In genomic region chr2:96060325-96060724, GRCh38 we compare ENCODE assay signal across 15 cellular contexts. TPM values are rescaled to one million over a fixed set of nuclear protein-coding genes. Genes with fewer than 3 reads are reported as not detected.
DNase-seq lines count a peak whose midpoint lies in the region; ATAC-seq, FAIRE-seq and TF ChIP-seq lines count a peak whose summit lies in the region.
"Not testable (repeated sequence)": the region's sequence is repeated elsewhere in the genome, so short reads cannot be mapped to it uniquely, and the experiment has no call there.
"Had no signal": no experiment of that assay in that cellular context is flagged by ENCODE, and none has a peak within 500 bp of the region (broad histone marks: within the 10 kb centered on the region; RNA-seq: fewer than 3 reads in every experiment).

No MANE protein-coding gene starts in this region.

- ATAC-seq in K562 (peak; percentile 28; the same call in 1 of the 3 replicates), HepG2 (peak; percentile 29), sciatic nerve (peak; percentile 14)
- ATAC-seq in natural killer cell: not testable (repeated sequence)

- not testable (repeated sequence) for H2AFZ ChIP-seq in K562 (ENCODE audit: low read depth, low read length); HepG2 (ENCODE audit: low read length)

- not testable (repeated sequence) for H3K27me3 Mint-ChIP-seq in natural killer cell (ENCODE audit: low read depth in 2 of 2)

- BruUV-seq in K562 (replicated peaks; lab: Mats Ljungman, UMichigan); HepG2 (replicated peaks; lab: Mats Ljungman, UMichigan): not testable (repeated sequence)

- CTCF ChIA-PET in HEK293 (lab: Yijun Ruan, JAX); K562 (lab: Yijun Ruan, JAX; ENCODE audit: low intra/inter-chr PET ratio); HepG2 (lab: Yijun Ruan, JAX; ENCODE audit: low intra/inter-chr PET ratio, low total read pairs): not testable (repeated sequence)

- intact Hi-C loops in K562 (cut with micrococcal nuclease); natural killer cell (cut with micrococcal nuclease): not testable (repeated sequence)
- intact Hi-C loops in cardiac septum (cut with DNase I): loop anchor here (10.0 kb wide), 3 partner anchors 54 to 1634 kb away; partner anchors contain the start of genes ADRA2B and COX5B
- intact Hi-C loops in HepG2 (cut with micrococcal nuclease; ENCODE audit: unreplicated experiment): loop anchor here (10.0 kb wide), 1 partner anchor 54 kb away; the partner anchor contains the start of gene ADRA2B
- intact Hi-C loops in sciatic nerve (cut with DNase I): loop anchor here (10.0 kb wide), 1 partner anchor 1634 kb away; no protein-coding TSS in a partner anchor

- H3K4me1 ChIP-seq in HEK293 (ENCODE audit: control insufficient read depth, insufficient read depth, low read length); K562 (replicated peaks in 1 of 2; ENCODE audit: control insufficient read depth in 2 of 2, insufficient read depth in 2 of 2, low read length in 2 of 2): not testable (repeated sequence)
- H3K4me1 ChIP-seq in HepG2 (ENCODE audit: insufficient read depth, low read length): peaks cover 46% of the 10 kb centered on the region

- not testable (repeated sequence) for H3K9me3 ChIP-seq in HEK293 (ENCODE audit: control insufficient read depth, insufficient read depth, low read depth, low read length); K562 (replicated peaks; ENCODE audit: control insufficient read depth, insufficient read depth, low read depth, low read length); HepG2 (ENCODE audit: low read length)

- not testable (repeated sequence) for H3K27ac ChIP-seq in HEK293 (ENCODE audit: extremely low read depth, low read depth, low read length); K562 (ENCODE audit: extremely low read depth, low read depth, low read length); HepG2 (ENCODE audit: extremely low read length, insufficient read depth, low read length)

- H3K27me3 ChIP-seq in K562 (ENCODE audit: control insufficient read depth in 2 of 2, insufficient read depth in 2 of 2, low read length in 2 of 2); HepG2 (ENCODE audit: control insufficient read depth in 1 of 2, insufficient read depth in 2 of 2, low read length in 2 of 2): not testable (repeated sequence)

- not testable (repeated sequence) for H3K4me3 ChIP-seq in HEK293 (ENCODE audit: low read depth, low read length); K562; fibroblast of villous mesenchyme (ENCODE audit: low read depth, low read length); HepG2 (replicated peaks in 1 of 3; ENCODE audit: insufficient read depth in 1 of 3, low read depth in 2 of 3, low read length in 3 of 3)

- not testable (repeated sequence) for H3K4me1 Mint-ChIP-seq in natural killer cell

- H3K4me3 Mint-ChIP-seq in natural killer cell: not testable (repeated sequence)

- not testable (repeated sequence) for H3K79me2 ChIP-seq in K562 (ENCODE audit: control insufficient read depth, insufficient read depth, low read length); HepG2 (ENCODE audit: insufficient read depth, low read length)

- POLR2A ChIA-PET in HEK293 (lab: Yijun Ruan, JAX); K562 (lab: Yijun Ruan, JAX); HepG2 (lab: Yijun Ruan, JAX): not testable (repeated sequence)

- not testable (repeated sequence) for TF ChIP-seq RAD21 in K562 (CRISPR knock-in tag; conservative IDR thresholded peaks at IDR 0.05 in 1 of 2, IDR thresholded peaks at IDR 0.05 in 1 of 2); HepG2 (CRISPR knock-in tag; IDR thresholded peaks at IDR 0.05)

- in situ Hi-C loops in K562 (cut with MboI) (loop anchor here (5.0 kb wide), 1 partner anchor 1557 kb away; no protein-coding TSS in a partner anchor), HepG2 (cut with HindIII; ENCODE audit: extremely low pct_ligation_motif_present, low pct_unique_long_range_greater_than_20kb) (loop anchor here (25.0 kb wide), 1 partner anchor 1602 kb away; the partner anchor contains the start of genes ACTR1B and C2orf92)

- not testable (repeated sequence) for H3K36me3 Mint-ChIP-seq in natural killer cell

- H3K27ac Mint-ChIP-seq in natural killer cell: not testable (repeated sequence)

- not testable (repeated sequence) for H4K20me1 ChIP-seq in K562 (replicated peaks; ENCODE audit: control insufficient read depth, insufficient read depth, low read length); HepG2 (ENCODE audit: insufficient read depth, low read length)

- 10% methylated on average over 6 of the region's 10 CpGs for WGBS in K562 (ENCODE audit: insufficient coverage, low coverage, missing lambda C conversion rate)
- WGBS in HepG2 (ENCODE audit: low lambda C conversion rate): 21% methylated on average over 8 of the region's 10 CpGs

- H3K9me1 ChIP-seq in K562 (ENCODE audit: control insufficient read depth, insufficient read depth, low read length): not testable (repeated sequence)

- not testable (repeated sequence) for H3K9me3 Mint-ChIP-seq in natural killer cell

- not testable (repeated sequence) for H3K9ac ChIP-seq in K562 (ENCODE audit: insufficient read depth in 1 of 2, low read depth in 2 of 2, low read length in 2 of 2); HepG2 (ENCODE audit: insufficient read depth, low read depth, low read length)

- TF ChIP-seq POLR2A in K562 (conservative IDR thresholded peaks at IDR 0.05); HepG2 (IDR thresholded peaks at IDR 0.05; ENCODE audit: insufficient read depth in 1 of 2, low read depth in 2 of 2, low read length in 2 of 2): not testable (repeated sequence)

- not testable (repeated sequence) for TF ChIP-seq CTCF in HEK293 (tag by site-specific recombination; IDR thresholded peaks at IDR 0.05); K562 (IDR thresholded peaks at IDR 0.05 in 2 of 3, conservative IDR thresholded peaks at IDR 0.05 in 1 of 3; ENCODE audit: insufficient read depth in 2 of 3, low read depth in 1 of 3, low read length in 3 of 3); fibroblast of villous mesenchyme (IDR thresholded peaks at IDR 0.05; ENCODE audit: insufficient read depth, low read depth, low read length); HepG2 (CRISPR knock-in tag; IDR thresholded peaks at IDR 0.05); natural killer cell (IDR thresholded peaks at IDR 0.05)

- H3K36me3 ChIP-seq in HEK293 (ENCODE audit: control insufficient read depth in 2 of 2, insufficient read depth in 1 of 2, low read length in 2 of 2); K562 (ENCODE audit: control insufficient read depth, insufficient read depth, low read length); HepG2 (replicated peaks in 1 of 2; ENCODE audit: control insufficient read depth in 1 of 2, insufficient read depth in 2 of 2, low read length in 2 of 2): not testable (repeated sequence)

- H3K4me2 ChIP-seq in K562 (ENCODE audit: insufficient read depth, low read length); HepG2 (ENCODE audit: low read depth, low read length): not testable (repeated sequence)

- not testable (repeated sequence) for FAIRE-seq in K562 (lab: Jason Lieb, UNC); HepG2 (lab: Jason Lieb, UNC)

- not testable (repeated sequence) for TF ChIP-seq EP300 in K562 (IDR thresholded peaks at IDR 0.05; ENCODE audit: low read length); HepG2 (IDR thresholded peaks at IDR 0.05; ENCODE audit: low read depth in 2 of 2, low read length in 2 of 2); HepG2 (CRISPR knock-in tag; IDR thresholded peaks at IDR 0.05; ENCODE audit: borderline replicate concordance)

- DNase-seq in activated CD8-positive, alpha-beta memory T cell treated with anti-CD3 and anti-CD28 coated beads, Interleukin-2, amount 50 U/mL, for 48 hours: peak; percentile 52
- not testable (repeated sequence) for DNase-seq in K562 (ENCODE audit: extremely low read depth in 1 of 4, low spot score in 3 of 4); HepG2 (ENCODE audit: low spot score); sciatic nerve (ENCODE audit: low spot score)
- DNase-seq in fibroblast of villous mesenchyme (ENCODE audit: low read depth) (peak; percentile 8), cardiac septum (ENCODE audit: low spot score) (peak; percentile 73), natural killer cell (peak; percentile 8)

RNA-seq across cellular contexts. Expression of gene GPAT2, which starts 25.6 kb away (rescaled TPM):
- 0.12 TPM in 2 replicates for total RNA-seq in K562 (2011; cell fraction: chromatin; rRNA removed; ENCODE audit: low replicate concordance)
- under 0.01 and 0.39 TPM in 2 replicates for total RNA-seq in K562 (2011; cell fraction: nucleolus; rRNA removed)
- not detected in 2 replicates for total RNA-seq in K562 (2011; cell fraction: nucleoplasm; rRNA removed)
- total RNA-seq in K562 (2014; rRNA removed) (0.14 and 0.33 TPM in 2 replicates), K562 (2014; rRNA removed; fragmentation: Illumina TruSeq; extraction: Trizol) (not detected in 2 replicates), K562 (2015; rRNA removed; fragmentation: Illumina TruSeq; extraction: Trizol) (0.11 and 0.38 TPM in 2 replicates), K562 (2021) (0.33 and 0.94 TPM in 2 replicates), fibroblast of villous mesenchyme (1.9 and 3.5 TPM in 2 replicates), cardiac septum (6.6 TPM), HepG2 (2016; rRNA removed; fragmentation: Illumina TruSeq; extraction: Trizol) (not detected in 2 replicates), natural killer cell (1 to 10 TPM; 2.3 to 6.0 (median 3.8) TPM), sciatic nerve (11.1 TPM)
- polyA plus RNA-seq in K562 (2011; rRNA removed) (not detected in 2 replicates), K562 (2014; fragmentation: Illumina TruSeq; extraction: Trizol) (0.30 TPM in 2 replicates), K562 (2014; fragmentation: Nextera tagmentation; extraction: Ambion mirVana) (under 1 TPM in 1 of 2 experiments, not detected in 1; 0.01 TPM), K562 (2014; rRNA removed) (0.42 and 1.2 TPM in 2 replicates), HepG2 (2011; rRNA removed) (not detected in 2 replicates)
- 0.03 and 0.25 TPM in 2 replicates for polyA plus RNA-seq in K562 (2011; cell fraction: cytosol; rRNA removed)
- 0.34 and 0.55 TPM in 2 replicates for polyA plus RNA-seq in K562 (2011; cell fraction: nucleus; rRNA removed)
- 0.33 and 1.1 TPM in 2 replicates for polyA plus RNA-seq in K562 (2012)
- polyA minus RNA-seq in K562 (2011; rRNA and poly(A)+ RNA removed): not detected in 2 replicates
- polyA minus RNA-seq in K562 (2011; cell fraction: cytosol; rRNA and poly(A)+ RNA removed): not detected in 2 replicates
- polyA minus RNA-seq in K562 (2011; cell fraction: nucleus; rRNA and poly(A)+ RNA removed): 0.11 and 0.94 TPM in 2 replicates
- total RNA-seq in HepG2 (2016; cell fraction: cytosol; rRNA removed; fragmentation: Illumina TruSeq; extraction: Trizol; ENCODE audit: low read depth): not detected in 2 replicates
- not detected in 2 replicates for total RNA-seq in HepG2 (2016; cell fraction: insoluble cytoplasmic fraction; rRNA removed; fragmentation: Illumina TruSeq; extraction: Trizol)
- not detected in 2 replicates for total RNA-seq in HepG2 (2016; cell fraction: membrane; rRNA removed; fragmentation: Illumina TruSeq; extraction: Trizol)
- total RNA-seq in HepG2 (2016; cell fraction: nucleus; rRNA removed; fragmentation: Illumina TruSeq; extraction: Trizol): not detected in 2 replicates
- polyA plus RNA-seq in HepG2 (2011; cell fraction: cytosol; rRNA removed): not detected in 2 replicates
- not detected in 2 replicates for polyA plus RNA-seq in HepG2 (2011; cell fraction: nucleus; rRNA removed)
- polyA plus RNA-seq in HepG2 (2012): not detected in 2 replicates
- not detected in 2 replicates for polyA plus RNA-seq in HepG2 (2016; cell fraction: cytosol; fragmentation: Illumina TruSeq; extraction: Trizol; ENCODE audit: low read depth)
- not detected in 2 replicates for polyA plus RNA-seq in HepG2 (2016; cell fraction: insoluble cytoplasmic fraction; fragmentation: Illumina TruSeq; extraction: Trizol; ENCODE audit: low read depth)
- polyA plus RNA-seq in HepG2 (2016; cell fraction: membrane; fragmentation: Illumina TruSeq; extraction: Trizol; ENCODE audit: low read depth): not detected in 2 replicates
- not detected in 2 replicates for polyA plus RNA-seq in HepG2 (2016; cell fraction: nucleus; fragmentation: Illumina TruSeq; extraction: Trizol; ENCODE audit: insufficient read depth, low read depth)
- polyA minus RNA-seq in HepG2 (2011; rRNA and poly(A)+ RNA removed; ENCODE audit: low replicate concordance): not detected in 2 replicates
- polyA minus RNA-seq in HepG2 (2011; cell fraction: cytosol; rRNA and poly(A)+ RNA removed): not detected in 2 replicates
- polyA minus RNA-seq in HepG2 (2011; cell fraction: nucleus; rRNA and poly(A)+ RNA removed): not detected in 2 replicates
- total RNA-seq: GM12878, H4 had no signal
- polyA plus RNA-seq: A549 had no signal

RNA-seq across cellular contexts. Expression of gene ADRA2B, which starts 56.0 kb away (rescaled TPM):
- total RNA-seq in K562 (2011; cell fraction: chromatin; rRNA removed; ENCODE audit: low replicate concordance): 0.07 and 0.11 TPM in 2 replicates
- 0.13 and 0.17 TPM in 2 replicates for total RNA-seq in K562 (2011; cell fraction: nucleolus; rRNA removed)
- total RNA-seq in K562 (2011; cell fraction: nucleoplasm; rRNA removed): not detected in 2 replicates
- total RNA-seq in K562 (2014; rRNA removed) (not detected in 2 replicates), K562 (2014; rRNA removed; fragmentation: Illumina TruSeq; extraction: Trizol) (not detected in 2 replicates), K562 (2015; rRNA removed; fragmentation: Illumina TruSeq; extraction: Trizol) (not detected in 2 replicates), K562 (2021) (not detected in 2 replicates), fibroblast of villous mesenchyme (not detected in 2 replicates), cardiac septum (5.5 TPM), HepG2 (2016; rRNA removed; fragmentation: Illumina TruSeq; extraction: Trizol) (not detected in 2 replicates), natural killer cell (1 to 10 TPM in 1 of 3 donors, under 1 TPM in 2; 0.18 to 1.3 (median 0.38) TPM), sciatic nerve (3.2 TPM)
- polyA plus RNA-seq in K562 (2011; rRNA removed) (not detected in 2 replicates), K562 (2014; fragmentation: Illumina TruSeq; extraction: Trizol) (not detected in 2 replicates), K562 (2014; fragmentation: Nextera tagmentation; extraction: Ambion mirVana) (not detected), K562 (2014; rRNA removed) (not detected in 2 replicates), HepG2 (2011; rRNA removed) (not detected in 2 replicates)
- polyA plus RNA-seq in K562 (2011; cell fraction: cytosol; rRNA removed): 0.04 TPM in 1 of 2 replicates, not detected in the other
- polyA plus RNA-seq in K562 (2011; cell fraction: nucleus; rRNA removed): 0.14 and 0.27 TPM in 2 replicates
- polyA plus RNA-seq in K562 (2012): 0.03 TPM in 1 of 2 replicates, not detected in the other
- not detected in 2 replicates for polyA minus RNA-seq in K562 (2011; rRNA and poly(A)+ RNA removed)
- not detected in 2 replicates for polyA minus RNA-seq in K562 (2011; cell fraction: cytosol; rRNA and poly(A)+ RNA removed)
- not detected in 2 replicates for polyA minus RNA-seq in K562 (2011; cell fraction: nucleus; rRNA and poly(A)+ RNA removed)
- total RNA-seq in HepG2 (2016; cell fraction: cytosol; rRNA removed; fragmentation: Illumina TruSeq; extraction: Trizol; ENCODE audit: low read depth): not detected in 2 replicates
- total RNA-seq in HepG2 (2016; cell fraction: insoluble cytoplasmic fraction; rRNA removed; fragmentation: Illumina TruSeq; extraction: Trizol): not detected in 2 replicates
- not detected in 2 replicates for total RNA-seq in HepG2 (2016; cell fraction: membrane; rRNA removed; fragmentation: Illumina TruSeq; extraction: Trizol)
- not detected in 2 replicates for total RNA-seq in HepG2 (2016; cell fraction: nucleus; rRNA removed; fragmentation: Illumina TruSeq; extraction: Trizol)
- polyA plus RNA-seq in HepG2 (2011; cell fraction: cytosol; rRNA removed): not detected in 2 replicates
- polyA plus RNA-seq in HepG2 (2011; cell fraction: nucleus; rRNA removed): 0.10 TPM in 1 of 2 replicates, not detected in the other
- not detected in 2 replicates for polyA plus RNA-seq in HepG2 (2012)
- polyA plus RNA-seq in HepG2 (2016; cell fraction: cytosol; fragmentation: Illumina TruSeq; extraction: Trizol; ENCODE audit: low read depth): not detected in 2 replicates
- not detected in 2 replicates for polyA plus RNA-seq in HepG2 (2016; cell fraction: insoluble cytoplasmic fraction; fragmentation: Illumina TruSeq; extraction: Trizol; ENCODE audit: low read depth)
- not detected in 2 replicates for polyA plus RNA-seq in HepG2 (2016; cell fraction: membrane; fragmentation: Illumina TruSeq; extraction: Trizol; ENCODE audit: low read depth)
- not detected in 2 replicates for polyA plus RNA-seq in HepG2 (2016; cell fraction: nucleus; fragmentation: Illumina TruSeq; extraction: Trizol; ENCODE audit: insufficient read depth, low read depth)
- polyA minus RNA-seq in HepG2 (2011; rRNA and poly(A)+ RNA removed; ENCODE audit: low replicate concordance): 0.07 TPM in 1 of 2 replicates, not detected in the other
- not detected in 2 replicates for polyA minus RNA-seq in HepG2 (2011; cell fraction: cytosol; rRNA and poly(A)+ RNA removed)
- not detected in 2 replicates for polyA minus RNA-seq in HepG2 (2011; cell fraction: nucleus; rRNA and poly(A)+ RNA removed)
- total RNA-seq: GM23248, H4, HFFc6 had no signal
- polyA plus RNA-seq: CD14-positive monocyte; CD8-positive, alpha-beta memory T cell; GM23248 had no signal
